Comparison of ENCODE assay signal across 9 cellular contexts in the genomic region with DNA sequence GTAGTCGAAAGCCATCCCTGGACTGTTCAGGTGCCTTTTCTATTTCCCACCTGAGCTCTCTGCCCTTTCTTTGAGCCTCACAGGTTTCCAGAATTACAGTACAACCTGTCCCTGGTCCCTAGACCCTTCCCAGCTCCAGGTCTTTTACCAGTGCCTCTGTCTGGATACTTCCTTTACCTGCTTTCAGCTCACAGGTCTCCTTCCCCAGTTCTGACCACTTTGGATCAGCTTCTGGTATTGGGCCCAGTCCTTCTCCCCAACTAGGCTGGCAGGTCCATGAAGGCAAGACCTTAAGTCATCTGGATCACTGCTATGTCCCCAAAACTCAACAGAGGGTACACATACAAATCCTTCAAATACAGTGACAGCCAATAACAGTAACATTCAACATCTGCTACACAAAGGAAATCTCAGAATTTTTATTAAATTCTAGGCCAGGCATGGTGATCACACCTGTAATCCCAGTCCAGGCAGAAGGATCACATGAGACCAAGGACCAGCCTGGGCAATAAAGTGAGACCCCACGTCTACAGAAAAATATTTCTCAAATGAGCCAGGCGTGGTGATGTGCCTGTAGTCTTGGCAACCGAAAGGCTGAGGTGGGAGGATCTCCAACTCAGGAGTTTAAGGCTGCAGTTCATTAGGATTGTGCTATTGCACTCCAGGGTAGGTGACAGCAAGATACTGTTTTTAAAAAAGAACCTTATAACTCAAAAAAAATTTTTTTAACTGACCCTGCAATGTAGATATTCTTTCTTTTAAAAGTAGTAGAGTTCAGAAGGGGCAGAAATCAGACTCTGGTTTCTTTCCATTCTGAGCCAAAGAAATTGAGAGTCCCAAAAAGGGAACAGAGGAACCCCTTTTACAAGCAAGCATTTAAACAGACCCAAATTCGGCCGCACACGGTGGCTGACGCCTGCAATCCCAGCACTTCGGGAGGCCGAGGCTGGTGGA. TPM values are rescaled to one million over a fixed set of nuclear protein-coding genes. Genes with fewer than 3 reads are reported as not detected.
DNase-seq lines count a peak whose midpoint lies in the region; ATAC-seq and TF ChIP-seq lines count a peak whose summit lies in the region.
"Had no signal": no experiment of that assay in that cellular context is flagged by ENCODE, and none has a peak within 500 bp of the region (broad histone marks: within the 10 kb centered on the region; RNA-seq: fewer than 3 reads in every experiment).

No MANE protein-coding gene starts in this region.

- H3K27ac ChIP-seq in left ventricle myocardium inferior (replicated peaks) = peak overlapping the region; percentile 87
- H3K27ac ChIP-seq in body of pancreas = peak overlapping the region in 2 of 4 donors; percentile 78 to 86

- H3K4me3 ChIP-seq in left ventricle myocardium inferior = peak overlapping the region; percentile 96
- H3K4me3 ChIP-seq in body of pancreas = peak overlapping the region; percentile 41 to 98

- H3K27me3 ChIP-seq in left ventricle myocardium inferior (ENCODE audit: low read depth) = peaks cover 4% of the 10 kb centered on the region
- no peaks in the 10 kb centered on the region for H3K27me3 ChIP-seq in body of pancreas

- peaks cover 13% of the 10 kb centered on the region for H3K36me3 Mint-ChIP-seq in memory B cell

- WGBS in body of pancreas, 2 donors = 28 to 43% methylated on average over 10 of the region's 10 CpGs

- TF ChIP-seq CTCF in left ventricle myocardium inferior (IDR thresholded peaks at IDR 0.05; ENCODE audit: borderline replicate concordance) (no peak), body of pancreas (IDR thresholded peaks at IDR 0.05) (no peak)

- peaks cover 29% of the 10 kb centered on the region for H3K4me1 Mint-ChIP-seq in memory B cell

- H3K9me3 Mint-ChIP-seq in memory B cell = no peaks in the 10 kb centered on the region

- peak overlapping the region; percentile 98 for H3K27ac Mint-ChIP-seq in memory B cell

- H3K4me3 Mint-ChIP-seq in memory B cell = peak overlapping the region; percentile 99

- ATAC-seq in Right ventricle myocardium inferior (no peak), body of pancreas (no peak), memory B cell (ENCODE audit: low read depth) (no peak), GM21737 (IDR thresholded peaks at IDR 0.05; ENCODE audit: unreplicated experiment) (no peak)

- peaks cover 44% of the 10 kb centered on the region for H3K4me1 ChIP-seq in left ventricle myocardium inferior
- H3K4me1 ChIP-seq in body of pancreas = peaks cover 28% of the 10 kb centered on the region

- H3K9me3 ChIP-seq in left ventricle myocardium inferior (replicated peaks) (no peaks in the 10 kb centered on the region), body of pancreas (no peaks in the 10 kb centered on the region)

- H3K27me3 Mint-ChIP-seq in memory B cell = no peaks in the 10 kb centered on the region

- no peak for DNase-seq in left ventricle myocardium inferior
- no peak for DNase-seq in Right ventricle myocardium inferior (ENCODE audit: missing footprints)
- DNase-seq in body of pancreas = no peak
- no peak for DNase-seq in memory B cell (ENCODE audit: low spot score in 2 of 2)
- no peak for DNase-seq in NCI-H2227 (lab: John Stamatoyannopoulos, UW; ENCODE audit: unreplicated experiment)
- DNase-seq in HT-29 (ENCODE audit: low spot score) = no peak
- no peak for DNase-seq in iPS-NIHi7 (ENCODE audit: extremely low spot score)
- DNase-seq: effector CD8-positive, alpha-beta T cell had no signal

- peaks cover 32% of the 10 kb centered on the region for H3K36me3 ChIP-seq in left ventricle myocardium inferior
- peaks cover 0 to 13% of the 10 kb centered on the region in 2 donors for H3K36me3 ChIP-seq in body of pancreas (replicated peaks in 1 of 2; ENCODE audit: insufficient read depth in 1 of 2, low read depth in 2 of 2)

- no peak for TF ChIP-seq POLR2A in body of pancreas (IDR thresholded peaks at IDR 0.05)

- intact Hi-C loops in left ventricle myocardium inferior (cut with micrococcal nuclease) (no loop called here), Right ventricle myocardium inferior (cut with DNase I) (loop anchor here (2.0 to 5.0 kb wide), 2 partner anchors 22 to 42 kb away; a partner anchor contains a TSS), body of pancreas (cut with DNase I) (no loop called here)

RNA-seq across cellular contexts. Expression of a gene that starts 1.3 kb away (rescaled TPM):
- total RNA-seq in left ventricle myocardium inferior (1,107 TPM), Right ventricle myocardium inferior (1,258 TPM), body of pancreas (1,000 to 10,000 TPM in 1 of 2 donors, 100 to 1,000 TPM in 1; 573 to 1,475 TPM)
- total RNA-seq in HT-29 (2014; rRNA removed; shearing (Covaris generic)) = 798 and 1,020 TPM in 2 replicates

RNA-seq across cellular contexts. Expression of a gene that starts 11.0 kb away (rescaled TPM):
- 91.4 TPM for total RNA-seq in left ventricle myocardium inferior
- total RNA-seq in Right ventricle myocardium inferior = 80.6 TPM
- total RNA-seq in body of pancreas = 10 to 100 TPM; 82.0 to 90.3 TPM
- 128 and 151 TPM in 2 replicates for total RNA-seq in HT-29 (2014; rRNA removed; shearing (Covaris generic))

RNA-seq across cellular contexts. Expression of a gene that starts 21.9 kb away (rescaled TPM):
- 14.1 TPM for total RNA-seq in left ventricle myocardium inferior
- total RNA-seq in Right ventricle myocardium inferior = 10.4 TPM
- 10 to 100 TPM in 1 of 2 donors, 1 to 10 TPM in 1; 6.7 to 13.2 TPM for total RNA-seq in body of pancreas
- 51.0 and 61.2 TPM in 2 replicates for total RNA-seq in HT-29 (2014; rRNA removed; shearing (Covaris generic))

RNA-seq across cellular contexts. Expression of a gene that starts 27.8 kb away (rescaled TPM):
- total RNA-seq in left ventricle myocardium inferior (34.8 TPM), Right ventricle myocardium inferior (48.7 TPM), body of pancreas (100 to 1,000 TPM in 1 of 2 donors, 10 to 100 TPM in 1; 55.8 to 108 TPM)
- total RNA-seq in HT-29 (2014; rRNA removed; shearing (Covaris generic)) = 124 and 131 TPM in 2 replicates

RNA-seq across cellular contexts. Expression of a gene that starts 43.2 kb away (rescaled TPM):
- total RNA-seq in left ventricle myocardium inferior (25.7 TPM), Right ventricle myocardium inferior (21.8 TPM), body of pancreas (10 to 100 TPM; 23.1 to 40.9 TPM)
- total RNA-seq in HT-29 (2014; rRNA removed; shearing (Covaris generic)) = 59.7 and 64.3 TPM in 2 replicates
